8 cellular contexts compared by ENCODE assay signal in the genomic region with DNA sequence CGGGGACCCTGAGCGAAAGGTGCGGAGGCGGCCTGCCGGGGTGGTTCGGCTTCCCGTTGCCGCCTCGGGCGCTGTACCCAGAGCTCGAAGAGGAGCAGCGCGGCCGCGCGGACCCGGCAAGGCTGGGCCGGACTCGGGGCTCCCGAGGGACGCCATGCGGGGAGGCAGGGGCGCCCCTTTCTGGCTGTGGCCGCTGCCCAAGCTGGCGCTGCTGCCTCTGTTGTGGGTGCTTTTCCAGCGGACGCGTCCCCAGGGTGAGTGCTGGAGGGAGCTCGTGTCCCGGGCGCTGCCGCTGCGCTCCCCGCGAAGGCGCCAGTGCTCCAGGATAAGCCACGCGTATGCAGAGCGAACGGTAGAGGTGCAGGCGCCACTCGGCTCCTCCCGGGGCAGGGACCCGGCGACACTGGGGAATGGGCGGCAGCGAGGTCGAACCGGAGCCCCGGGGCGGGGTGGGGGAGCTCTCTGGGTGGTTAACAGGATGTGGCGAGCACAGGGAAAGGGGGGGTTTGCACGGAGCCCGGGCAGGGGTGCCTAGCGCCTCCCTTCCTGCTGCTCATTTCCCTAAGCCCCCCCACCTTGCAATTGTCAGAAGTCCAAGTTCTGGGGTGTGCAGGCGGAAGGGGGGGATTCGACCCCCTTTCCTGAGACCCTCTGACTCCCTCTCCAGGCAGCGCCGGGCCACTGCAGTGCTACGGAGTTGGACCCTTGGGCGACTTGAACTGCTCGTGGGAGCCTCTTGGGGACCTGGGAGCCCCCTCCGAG. TPM values are rescaled to one million over a fixed set of nuclear protein-coding genes. Genes with fewer than 3 reads are reported as not detected.
DNase-seq lines count a peak whose midpoint lies in the region; ATAC-seq, FAIRE-seq and TF ChIP-seq lines count a peak whose summit lies in the region.

A gene (plus strand): TSS at position 44 of the 762 bp plus-strand sequence. CDS start 111 bp downstream, at position 155.

- H3K4me3 ChIP-seq in MM.1S (ENCODE audit: low read length), result peak within 1 kb of the TSS; percentile 86
- H3K4me3 ChIP-seq in iPS-18c (ENCODE audit: insufficient read depth, low read depth, low read length), result peak within 1 kb of the TSS; percentile 94
- peak within 1 kb of the TSS; percentile 71 for H3K4me3 ChIP-seq in smooth muscle cell

- no peaks in the 10 kb centered on the region for H3K79me2 ChIP-seq in MM.1S (ENCODE audit: low read length)
- H3K79me2 ChIP-seq in smooth muscle cell (ENCODE audit: low read depth), result no peaks in the 10 kb centered on the region

- H3K4me1 ChIP-seq in MM.1S (ENCODE audit: low read length), result 0 out of 2 replicates have a peak, but pooled peaks cover 3% of the 10 kb centered on the region
- H3K4me1 ChIP-seq in smooth muscle cell (ENCODE audit: low read depth), result peaks cover 9% of the 10 kb centered on the region

- DNase-seq in CD14-positive monocyte (ENCODE audit: low spot score), result peak; percentile 61
- DNase-seq in MM.1S, result peak; percentile 62
- DNase-seq in T1000 (lab: John Stamatoyannopoulos, UW), result peak; percentile 28
- peak; percentile 74 for DNase-seq in astrocyte of the hippocampus (ENCODE audit: low read depth, low spot score)
- DNase-seq in smooth muscle cell (lab: John Stamatoyannopoulos, UW; ENCODE audit: unreplicated experiment), result peak; percentile 37
- DNase-seq in RCC 7860 (ENCODE audit: low spot score), result no peak

- H3K9me3 ChIP-seq in MM.1S (replicated peaks; ENCODE audit: insufficient read depth, low read length) (no peaks in the 10 kb centered on the region), iPS-18c (ENCODE audit: control insufficient read depth, insufficient read depth, low read length) (peaks cover 4% of the 10 kb centered on the region), smooth muscle cell (replicated peaks; ENCODE audit: low read depth) (no peaks in the 10 kb centered on the region)

- H3K9ac ChIP-seq in MM.1S (ENCODE audit: low read length) (peak within 1 kb of the TSS; percentile 67), smooth muscle cell (ENCODE audit: low read depth) (no peak within 1 kb of the TSS)

- intact Hi-C loops in CD14-positive monocyte (cut with micrococcal nuclease), result loop anchor here (5.0 kb wide), 2 partner anchors 35 to 45 kb away; no protein-coding TSS in a partner anchor

- H3F3A ChIP-seq in MM.1S (ENCODE audit: insufficient read depth, low read length) (no peaks in the 10 kb centered on the region), smooth muscle cell (ENCODE audit: low read depth) (no peaks in the 10 kb centered on the region)

- WGBS in smooth muscle cell (ENCODE audit: low lambda C conversion rate), result 1% methylated on average over 46 of the region's 63 CpGs

- FAIRE-seq in RCC 7860 (lab: Jason Lieb, UNC), result no peak

- TF ChIP-seq CTCF in CD14-positive monocyte (IDR thresholded peaks at IDR 0.05) (peak; percentile 89), MM.1S (IDR thresholded peaks at IDR 0.05; ENCODE audit: low read length) (peak; percentile 68), smooth muscle cell (IDR thresholded peaks at IDR 0.05; ENCODE audit: borderline replicate concordance, insufficient read depth, poor library complexity, severe bottlenecking) (peak; percentile 35)

- ATAC-seq in GM19438 (IDR thresholded peaks at IDR 0.05; ENCODE audit: low read depth, unreplicated experiment), result peak; percentile 62

- H2AFZ ChIP-seq in MM.1S (ENCODE audit: low read length), result peak within 1 kb of the TSS; percentile 91
- peak within 1 kb of the TSS; percentile 99 for H2AFZ ChIP-seq in smooth muscle cell (ENCODE audit: low read depth)

- no peaks in the 10 kb centered on the region for H3K9me2 ChIP-seq in MM.1S (replicated peaks; ENCODE audit: insufficient read depth, low read length)

- H3K27ac Mint-ChIP-seq in CD14-positive monocyte, result peak within 1 kb of the TSS; percentile 86 to 96 (median 91)

- H3K27me3 ChIP-seq in MM.1S (replicated peaks; ENCODE audit: insufficient read depth, low read length) (peaks cover 7% of the 10 kb centered on the region; the same call in 1 of the 2 replicates), smooth muscle cell (ENCODE audit: low read depth) (no peaks in the 10 kb centered on the region)

- H3K4me3 Mint-ChIP-seq in CD14-positive monocyte, result peak within 1 kb of the TSS; percentile 91 to 95

- H3K4me1 Mint-ChIP-seq in CD14-positive monocyte, result peaks cover 28% of the 10 kb centered on the region

- H3K36me3 Mint-ChIP-seq in CD14-positive monocyte, result peaks cover 13 to 23% of the 10 kb centered on the region in 2 donors

- H3K36me3 ChIP-seq in MM.1S (replicated peaks; ENCODE audit: insufficient read depth, low read length) (no peaks in the 10 kb centered on the region), smooth muscle cell (ENCODE audit: low read depth) (no peaks in the 10 kb centered on the region)

- H3K4me2 ChIP-seq in MM.1S (ENCODE audit: low read depth, low read length) (peak within 1 kb of the TSS; percentile 75), smooth muscle cell (peak within 1 kb of the TSS; percentile 97)

- peaks cover 0 to 3% (median 2%) of the 10 kb centered on the region in 3 donors for H3K27me3 Mint-ChIP-seq in CD14-positive monocyte (ENCODE audit: low read depth in 3 of 3)

- H4K20me1 ChIP-seq in MM.1S (ENCODE audit: insufficient read depth, low read length) (no peaks in the 10 kb centered on the region), smooth muscle cell (ENCODE audit: low read depth) (no peaks in the 10 kb centered on the region)

- H3K27ac ChIP-seq in MM.1S (ENCODE audit: low read length) (peak within 1 kb of the TSS; percentile 9; the same call in 1 of the 2 replicates), smooth muscle cell (ENCODE audit: low read depth) (no peak within 1 kb of the TSS)

- peaks cover 0 to 2% (median 0%) of the 10 kb centered on the region in 7 donors for H3K9me3 Mint-ChIP-seq in CD14-positive monocyte

RNA-seq across cellular contexts. Expression of the gene that starts here (rescaled TPM):
- polyA plus RNA-seq in CD14-positive monocyte, result 10 to 100 TPM; 54.9 to 61.5 TPM
- 1.4 and 3.1 TPM in 2 replicates for total RNA-seq in smooth muscle cell
- polyA plus RNA-seq in smooth muscle cell, result 3.8 and 7.1 TPM in 2 replicates

Comparison
In these comparisons a context has a peak if more than half of its experiments do, and no peak if none do; other contexts are left out.
1. CTCF ChIP-seq: peak in every context shown above with its lines; median percentile 89 in CD14-positive monocyte; 68 in MM.1S; 35 in smooth muscle cell.